1 cellular context compared by ENCODE assay signal in the genomic region with DNA sequence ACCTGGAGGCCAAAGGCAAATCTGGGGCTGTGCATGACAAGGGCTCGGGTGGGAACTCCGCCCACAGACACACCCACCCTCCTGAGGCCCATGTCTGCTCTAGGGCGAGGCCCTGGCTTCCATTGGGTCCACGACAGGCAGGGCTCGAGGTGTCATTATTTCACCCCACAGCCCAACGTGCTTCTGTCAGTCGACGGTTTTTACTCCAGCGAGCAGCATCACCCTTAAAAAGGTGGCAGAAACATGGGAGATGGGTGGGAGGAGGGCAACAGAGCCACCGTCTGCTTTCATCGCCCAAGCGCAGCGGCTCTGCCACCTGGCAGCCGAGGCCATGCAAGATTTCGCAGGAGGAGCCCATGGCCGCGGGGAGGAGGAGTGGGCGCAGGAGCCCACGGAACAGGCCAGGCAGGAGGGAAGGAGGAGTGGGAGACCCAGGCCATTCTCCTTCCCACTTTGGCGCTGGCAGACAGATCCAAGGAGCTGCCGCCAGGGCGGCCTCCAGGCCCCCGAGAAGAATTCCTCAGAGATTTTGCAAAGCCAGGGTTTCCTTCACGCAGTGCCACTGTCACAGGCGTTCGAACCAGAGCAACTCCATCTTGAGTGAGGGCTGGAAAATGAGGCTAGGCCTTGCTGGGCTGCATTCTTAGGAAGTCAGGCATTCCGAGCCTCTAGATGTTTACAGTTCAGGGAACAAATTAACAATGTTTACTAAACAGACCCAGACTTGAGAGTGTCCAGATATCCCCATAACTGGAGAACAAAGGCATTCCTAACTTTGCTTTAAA.
TF ChIP-seq lines count a peak whose summit lies in the region.

No MANE protein-coding gene starts in this region.

TF ChIP-seq in H1, 55 proteins besides CTCF, POLR2A, EP300 and RAD21:
- peak; percentile 31; the same call in 1 of the 2 replicates for TF ChIP-seq YY1 (IDR thresholded peaks at IDR 0.05; ENCODE audit: low read depth, low read length)
- TF ChIP-seq, protein P1, sequence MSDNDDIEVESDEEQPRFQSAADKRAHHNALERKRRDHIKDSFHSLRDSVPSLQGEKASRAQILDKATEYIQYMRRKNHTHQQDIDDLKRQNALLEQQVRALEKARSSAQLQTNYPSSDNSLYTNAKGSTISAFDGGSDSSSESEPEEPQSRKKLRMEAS (IDR thresholded peaks at IDR 0.05): peak; percentile 61
- TF ChIP-seq SP1 (IDR thresholded peaks at IDR 0.05; ENCODE audit: low read depth, low read length): no peak
- TF ChIP-seq RXRA (IDR thresholded peaks at IDR 0.05; ENCODE audit: insufficient read depth, low read depth, low read length): no peak
- TF ChIP-seq SP4 (IDR thresholded peaks at IDR 0.05; ENCODE audit: low read length): no peak
- TF ChIP-seq TAF1 (IDR thresholded peaks at IDR 0.05; ENCODE audit: low read depth, low read length): no peak
- TF ChIP-seq HDAC6 (IDR thresholded peaks at IDR 0.05; ENCODE audit: low read depth, low read length): no peak
- no peak for TF ChIP-seq MAFK (IDR thresholded peaks at IDR 0.05; ENCODE audit: low read depth, low read length)
TF ChIP-seq in H1: peak in this region for 2.
